Comparison of ENCODE assay signal across 1 cellular context in the genomic region with DNA sequence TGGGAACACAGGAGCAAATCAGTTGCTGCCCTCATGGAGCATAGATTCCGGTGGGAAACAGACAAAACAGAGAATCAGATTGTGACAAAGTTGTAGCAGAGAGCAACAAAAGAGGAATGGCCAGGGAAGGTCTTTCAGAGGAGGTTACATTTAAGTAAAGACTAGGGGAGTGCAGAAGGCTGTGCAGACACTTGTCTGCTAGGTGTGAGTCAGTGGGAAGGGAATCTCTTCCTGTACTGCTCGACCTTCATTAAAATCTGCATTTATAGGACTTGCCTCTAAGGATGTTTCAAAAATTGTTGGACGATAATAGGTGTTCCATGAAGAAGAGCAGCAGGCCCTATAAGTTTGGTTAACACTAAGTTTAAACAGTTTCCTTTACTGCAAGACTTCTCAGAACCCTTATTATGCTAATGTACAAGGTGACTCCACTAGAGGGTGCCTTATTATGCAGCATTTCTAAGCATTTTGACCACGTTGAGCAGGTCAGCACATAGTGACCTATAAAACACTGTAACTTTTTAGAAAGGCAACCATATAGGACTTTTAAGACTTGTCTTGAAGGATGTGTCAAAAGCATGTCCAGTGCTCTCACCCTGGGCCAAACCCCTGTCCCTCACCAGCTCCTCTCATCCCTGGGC.
TF ChIP-seq lines count a peak whose summit lies in the region.

No MANE protein-coding gene starts in this region.

TF ChIP-seq in HCT116, 20 proteins besides CTCF, POLR2A, EP300 and RAD21 (continued from another document):
- TF ChIP-seq ELF1 (IDR thresholded peaks at IDR 0.05; ENCODE audit: borderline replicate concordance, low read depth): no peak
